ENCODE assay signal across 18 cellular contexts in genomic region chr12:26204612-26205289, GRCh38. TPM values are rescaled to one million over a fixed set of nuclear protein-coding genes. Genes with fewer than 3 reads are reported as not detected.
DNase-seq lines count a peak whose midpoint lies in the region; ATAC-seq, FAIRE-seq and TF ChIP-seq lines count a peak whose summit lies in the region.
"Had no signal": no experiment of that assay in that cellular context is flagged by ENCODE, and none has a peak within 500 bp of the region (broad histone marks: within the 10 kb centered on the region; RNA-seq: fewer than 3 reads in every experiment).

No MANE protein-coding gene starts in this region.

- intact Hi-C loops in aorta (cut with DNase I) (no loop called here), pancreas (cut with DNase I) (no loop called here)

- H3K9me3 ChIP-seq in adipocyte (ENCODE audit: control insufficient read depth, low read length) = no peaks in the 10 kb centered on the region
- H3K9me3 ChIP-seq in fibroblast of lung (ENCODE audit: control insufficient read depth, insufficient read depth, low read depth, low read length) = no peaks in the 10 kb centered on the region
- H3K9me3 ChIP-seq in aorta (ENCODE audit: control insufficient read depth, low read length) = no peaks in the 10 kb centered on the region
- H3K9me3 ChIP-seq in pancreas = no peaks in the 10 kb centered on the region
- H3K9me3 ChIP-seq: suprapubic skin had no signal

- DNase-seq in adipocyte (ENCODE audit: low read depth) = no peak
- peak in 1 of 2 donors; percentile 25 for DNase-seq in fibroblast of lung (ENCODE audit: low read depth in 2 of 2)
- peak; percentile 23 for DNase-seq in midbrain (lab: John Stamatoyannopoulos, UW)
- no peak for DNase-seq in aorta
- DNase-seq in activated CD4-positive, alpha-beta T cell treated with anti-CD3 and anti-CD28 coated beads, Interleukin-2, amount 50 U/mL, for 48 hours = no peak
- no peak for DNase-seq in pancreas
- DNase-seq: activated CD4-positive, alpha-beta T cell treated with anti-CD3 and anti-CD28 coated beads, Interleukin-2, amount 10 ng/mL, durations not matched to agents 24 days and 14 days; activated gamma-delta T cell; foreskin keratinocyte; GOT3; kidney; NCI-H2029; NCI-H446 treated with DMSO at 0.1 percent for 48 hours; nephron progenitor cell; NK-92 treated with Interleukin-12 subunit alpha and Interleukin-12 subunit beta, amount 100 ng/mL, for 24 hours; T-cell had no signal

- H3K27ac ChIP-seq in fibroblast of lung (ENCODE audit: insufficient read depth, low read length) (no peak overlapping the region), aorta (ENCODE audit: low read depth in 1 of 2, low read length in 2 of 2) (no peak overlapping the region), pancreas (no peak overlapping the region)
- H3K27ac ChIP-seq: foreskin keratinocyte, suprapubic skin had no signal

- H3K9ac ChIP-seq in adipocyte (ENCODE audit: low read length) (no peak overlapping the region), fibroblast of lung (ENCODE audit: insufficient read depth, low read length) (no peak overlapping the region)

- H3K4me3 ChIP-seq in adipocyte (ENCODE audit: low read length) = peak overlapping the region; percentile 55
- no peak overlapping the region for H3K4me3 ChIP-seq in fibroblast of lung (replicated peaks in 1 of 4; ENCODE audit: control extremely low read depth in 1 of 4, insufficient read depth in 1 of 4, low read depth in 3 of 4, low read length in 4 of 4)
- H3K4me3 ChIP-seq in aorta (ENCODE audit: low read length in 2 of 2) = peak overlapping the region in 1 of 2 donors; percentile 20
- H3K4me3 ChIP-seq in pancreas = no peak overlapping the region
- H3K4me3 ChIP-seq: suprapubic skin had no signal

- peaks cover 15% of the 10 kb centered on the region for H3K4me1 ChIP-seq in adipocyte (ENCODE audit: control insufficient read depth, insufficient read depth, low read length)
- H3K4me1 ChIP-seq in fibroblast of lung (ENCODE audit: control insufficient read depth, extremely low read depth, insufficient read depth, low read length) = no peaks in the 10 kb centered on the region
- peaks cover 0 to 2% of the 10 kb centered on the region in 2 donors for H3K4me1 ChIP-seq in aorta (ENCODE audit: control insufficient read depth in 1 of 2, insufficient read depth in 2 of 2, low read length in 2 of 2)
- H3K4me1 ChIP-seq in pancreas = no peaks in the 10 kb centered on the region
- H3K4me1 ChIP-seq: foreskin keratinocyte, suprapubic skin had no signal

- H3K79me2 ChIP-seq in fibroblast of lung (ENCODE audit: control insufficient read depth, insufficient read depth, low read length) = no peaks in the 10 kb centered on the region

- H3K27me3 ChIP-seq in adipocyte (replicated peaks; ENCODE audit: control insufficient read depth, insufficient read depth, low read length) (no peaks in the 10 kb centered on the region), fibroblast of lung (ENCODE audit: control insufficient read depth, insufficient read depth, low read length) (no peaks in the 10 kb centered on the region), aorta (ENCODE audit: control insufficient read depth in 1 of 2, insufficient read depth in 2 of 2, low read length in 1 of 2) (no peaks in the 10 kb centered on the region), pancreas (no peaks in the 10 kb centered on the region)
- H3K27me3 ChIP-seq: suprapubic skin had no signal

- H3K36me3 ChIP-seq in adipocyte (ENCODE audit: control insufficient read depth, insufficient read depth, low read length, severe bottlenecking) (no peaks in the 10 kb centered on the region), fibroblast of lung (ENCODE audit: control insufficient read depth, insufficient read depth, low read length) (no peaks in the 10 kb centered on the region), aorta (ENCODE audit: control insufficient read depth in 1 of 2, insufficient read depth in 2 of 2, low read length in 1 of 2) (no peaks in the 10 kb centered on the region), pancreas (no peaks in the 10 kb centered on the region)
- H3K36me3 ChIP-seq: suprapubic skin had no signal

- ATAC-seq in aorta (ENCODE audit: low FRiP score) (peak; percentile 22), GM21576 (IDR thresholded peaks at IDR 0.05; ENCODE audit: unreplicated experiment) (no peak), pancreas (no peak)
- ATAC-seq: foreskin keratinocyte, T-cell had no signal

- TF ChIP-seq CTCF in fibroblast of lung (conservative IDR thresholded peaks at IDR 0.05 in 1 of 2, IDR thresholded peaks at IDR 0.05 in 1 of 2; ENCODE audit: low read depth in 1 of 2, low read length in 2 of 2) (no peak), pancreas (IDR thresholded peaks at IDR 0.05) (no peak)

- H2AFZ ChIP-seq in fibroblast of lung (ENCODE audit: low read length) = no peak overlapping the region

- H4K20me1 ChIP-seq in fibroblast of lung (ENCODE audit: control insufficient read depth, extremely low read depth, insufficient read depth, low read length) = no peaks in the 10 kb centered on the region

- WGBS in aorta, 2 donors = 30 to 37% methylated on average over 9 of the region's 9 CpGs
- WGBS in pancreas, 2 donors = 49 to 55% methylated on average over 9 of the region's 9 CpGs

- no peak for FAIRE-seq in pancreas (lab: Jason Lieb, UNC)
- FAIRE-seq: kidney had no signal

- H3K4me2 ChIP-seq in fibroblast of lung (ENCODE audit: extremely low read depth, insufficient read depth, low read length) = peak overlapping the region; percentile 25

RNA-seq across cellular contexts. Expression of gene SSPN, which starts 9.4 kb away (rescaled TPM):
- 9.8 and 18.5 TPM in 2 replicates for total RNA-seq in fibroblast of lung
- polyA plus RNA-seq in fibroblast of lung = 7.5 and 18.3 TPM in 2 replicates
- 5.8 and 16.2 TPM in 2 replicates for polyA plus RNA-seq in fibroblast of lung (2012)
- 26.3 and 44.0 TPM in 2 replicates for polyA minus RNA-seq in fibroblast of lung (ENCODE audit: low replicate concordance)
- 100 to 1,000 TPM in 1 of 2 donors, 10 to 100 TPM in 1; 43.9 to 109 TPM for total RNA-seq in aorta
- polyA plus RNA-seq in aorta = 10 to 100 TPM; 24.5 to 27.3 TPM
- 10 to 100 TPM in 1 of 6 donors, 1 to 10 TPM in 5; 3.7 to 11.9 (median 5.8) TPM for total RNA-seq in pancreas
- 1 to 10 TPM in 1 of 2 donors, under 1 TPM in 1; 0.61 to 2.1 TPM for polyA plus RNA-seq in pancreas
- total RNA-seq: activated CD4-positive, alpha-beta T cell treated with anti-CD3 and anti-CD28 coated beads, Interleukin-2, amount 10 ng/mL, durations not matched to agents 24 days and 14 days had no signal
